16 cellular contexts compared by ENCODE assay signal in the genomic region with DNA sequence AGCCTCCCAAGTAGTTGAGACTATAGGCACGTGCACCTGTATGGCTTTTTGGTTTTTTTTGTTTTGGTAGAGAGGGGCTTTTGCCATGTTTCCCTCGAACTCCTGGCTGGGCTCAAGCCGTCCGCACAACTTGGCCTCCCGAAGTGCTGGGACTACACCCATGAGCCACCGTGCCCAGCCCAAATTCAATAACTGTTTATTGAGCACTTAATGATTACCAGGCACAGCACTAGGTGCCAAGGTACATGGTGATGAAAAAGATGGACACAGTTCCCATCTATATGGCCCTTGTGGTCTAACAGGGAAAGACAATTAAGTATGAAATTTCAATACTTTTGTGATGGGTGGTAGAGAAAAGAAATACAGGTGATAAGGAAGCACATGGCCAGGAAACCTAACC. TPM values are rescaled to one million over a fixed set of nuclear protein-coding genes. Genes with fewer than 3 reads are reported as not detected.
DNase-seq lines count a peak whose midpoint lies in the region; ATAC-seq and TF ChIP-seq lines count a peak whose summit lies in the region.
"Had no signal": no experiment of that assay in that cellular context is flagged by ENCODE, and none has a peak within 500 bp of the region (broad histone marks: within the 10 kb centered on the region; RNA-seq: fewer than 3 reads in every experiment).

No MANE protein-coding gene starts in this region.

- H4K8ac ChIP-seq in mesendoderm (ENCODE audit: low read depth, low read length), result peak overlapping the region; percentile 65

- no peak overlapping the region for H3K4ac ChIP-seq in mesendoderm (ENCODE audit: low read depth, low read length)

- POLR2A ChIA-PET in HCT116 (lab: Charles Lee), result no interaction called here

- no peaks in the 10 kb centered on the region for H3K79me1 ChIP-seq in mesendoderm (ENCODE audit: low read length)

- H4K20me1 ChIP-seq in HCT116 (ENCODE audit: insufficient read depth), result no peaks in the 10 kb centered on the region
- H4K20me1 ChIP-seq: BLaER1 had no signal

- no peak overlapping the region for H2BK120ac ChIP-seq in mesendoderm (ENCODE audit: low read depth, low read length)

- no peak overlapping the region for H3K9ac ChIP-seq in HCT116 (ENCODE audit: low read length)
- no peak overlapping the region for H3K9ac ChIP-seq in mesendoderm (ENCODE audit: low read length)
- H3K9ac ChIP-seq: BLaER1 had no signal

- no peaks in the 10 kb centered on the region for H3K79me2 ChIP-seq in HCT116 (ENCODE audit: insufficient read depth, low read length)
- H3K79me2 ChIP-seq in mesendoderm (ENCODE audit: control insufficient read depth, insufficient read depth, low read length), result no peaks in the 10 kb centered on the region

- no TSS peak for BruUV-seq in HCT116 (replicated peaks; lab: Mats Ljungman, UMichigan)

- no peaks in the 10 kb centered on the region for H3K9me2 ChIP-seq in HCT116 (ENCODE audit: insufficient read depth)

- no peak overlapping the region for H2AK5ac ChIP-seq in mesendoderm (ENCODE audit: low read length)

- WGBS in mesendoderm (ENCODE audit: extremely low coverage, insufficient coverage, low lambda C conversion rate), result no CpG with 5 or more reads among the region's 6 CpGs

- H3K56ac ChIP-seq in mesendoderm (ENCODE audit: low read length), result no peak overlapping the region

- H3K4me1 ChIP-seq in BE2C, result no peaks in the 10 kb centered on the region
- no peaks in the 10 kb centered on the region for H3K4me1 ChIP-seq in HCT116 (ENCODE audit: control insufficient read depth in 1 of 2, insufficient read depth in 2 of 2, low read length in 2 of 2)
- H3K4me1 ChIP-seq in mesendoderm (ENCODE audit: control insufficient read depth, low read depth, low read length), result no peaks in the 10 kb centered on the region
- H3K4me1 ChIP-seq: Caco-2 had no signal

- CTCF ChIA-PET in HCT116 (lab: Charles Lee), result no interaction called here

- H2BK5ac ChIP-seq in mesendoderm (ENCODE audit: low read length), result no peak overlapping the region

- 0 out of 2 replicates have a peak, but pooled peaks have one; percentile 22 for ATAC-seq in HCT116
- ATAC-seq: CD8-positive, alpha-beta T cell had no signal

- in situ Hi-C loops in brain microvascular endothelial cell (cut with HindIII; ENCODE audit: low pct_ligation_motif_present, low sequenced_read_pairs), result no loop called here

- H3K27ac ChIP-seq in HCT116 (ENCODE audit: low read depth, low read length) (no peak overlapping the region), brain microvascular endothelial cell (no peak overlapping the region), mesendoderm (ENCODE audit: low read depth, low read length) (no peak overlapping the region)
- H3K27ac ChIP-seq: BLaER1, C4-2B had no signal

- RAD21 ChIA-PET in HCT116 (lab: Charles Lee; ENCODE audit: low non-redundant PET in 1 of 2, low total read pairs in 2 of 2, uncharacterized antibody in 2 of 2, unreplicated experiment in 2 of 2), result no interaction called here

- intact Hi-C loops in HCT116 (cut with micrococcal nuclease), result no loop called here

- H2AFZ ChIP-seq in HCT116 (ENCODE audit: low read depth, low read length, poor library complexity, severe bottlenecking), result no peak overlapping the region

- no peak overlapping the region for H3K18ac ChIP-seq in mesendoderm (ENCODE audit: low read length)

- TF ChIP-seq RAD21 in HCT116 (IDR thresholded peaks at IDR 0.05; ENCODE audit: low read depth), result no peak

- TF ChIP-seq POLR2A in HCT116 (IDR thresholded peaks at IDR 0.05; ENCODE audit: borderline replicate concordance, extremely low read depth, insufficient read depth, insufficient read length), result no peak

- no peaks in the 10 kb centered on the region for H3K27me3 ChIP-seq in BE2C
- no peaks in the 10 kb centered on the region for H3K27me3 ChIP-seq in HCT116 (ENCODE audit: insufficient read depth, low read length)
- H3K27me3 ChIP-seq in brain microvascular endothelial cell (replicated peaks), result no peaks in the 10 kb centered on the region
- peaks cover 4% of the 10 kb centered on the region for H3K27me3 ChIP-seq in mesendoderm (ENCODE audit: insufficient read depth, low read length, poor library complexity)
- H3K27me3 ChIP-seq: BLaER1 had no signal

- TF ChIP-seq CTCF in BE2C (IDR thresholded peaks at IDR 0.05; ENCODE audit: low read depth, low read length) (0 out of 2 replicates have a peak, but pooled peaks have one; percentile 4), HCT116 (IDR thresholded peaks at IDR 0.05 in 2 of 3, conservative IDR thresholded peaks at IDR 0.05 in 1 of 3; ENCODE audit: borderline replicate concordance in 1 of 3, insufficient read depth in 1 of 3, low read depth in 2 of 3, low read length in 2 of 3) (no peak; a peak in 1 of 6 replicates), brain microvascular endothelial cell (IDR thresholded peaks at IDR 0.05; ENCODE audit: low read depth, low read length, missing control alignments) (peak; percentile 8)

- H3K23ac ChIP-seq in mesendoderm (ENCODE audit: low read length), result no peak overlapping the region

- no peak overlapping the region for H3K4me2 ChIP-seq in HCT116 (ENCODE audit: low read length)
- H3K4me2 ChIP-seq in mesendoderm (ENCODE audit: low read length), result no peak overlapping the region
- H3K4me2 ChIP-seq: BLaER1 had no signal

- no peaks in the 10 kb centered on the region for H3K36me3 ChIP-seq in BE2C
- H3K36me3 ChIP-seq in HCT116 (ENCODE audit: control insufficient read depth in 1 of 2, insufficient read depth in 2 of 2, low read length in 2 of 2), result no peaks in the 10 kb centered on the region
- H3K36me3 ChIP-seq in brain microvascular endothelial cell (replicated peaks), result no peaks in the 10 kb centered on the region
- H3K36me3 ChIP-seq in mesendoderm (ENCODE audit: control insufficient read depth, insufficient read depth, low read length), result no peaks in the 10 kb centered on the region
- H3K36me3 ChIP-seq: BLaER1 had no signal

- DNase-seq in BE2C (no peak), HCT116 (ENCODE audit: low read depth, low spot score) (no peak), brain microvascular endothelial cell (no peak), mesendoderm (no peak), NCI-H1436 (lab: John Stamatoyannopoulos, UW) (no peak)
- no peak for DNase-seq in activated naive CD4-positive, alpha-beta T cell (lab: John Stamatoyannopoulos, UW)
- DNase-seq in stimulated activated CD8-positive, alpha-beta memory T cell treated with anti-CD3 and anti-CD28 coated beads, Interleukin-4, amount 100 ng/mL, for 48 hours, result no peak
- DNase-seq: Caco-2; CD4-positive, CD25-positive, alpha-beta regulatory T cell; CD8-positive, alpha-beta T cell; DMS153; DND-41; GOT3; HCEC 1CT had no signal

- H4K5ac ChIP-seq in mesendoderm (ENCODE audit: low read length), result no peak overlapping the region

- H3K9me3 ChIP-seq in BE2C (no peaks in the 10 kb centered on the region), HCT116 (ENCODE audit: control insufficient read depth in 1 of 2, insufficient read depth in 1 of 2, low read depth in 1 of 2, low read length in 2 of 2) (no peaks in the 10 kb centered on the region)
- H3K9me3 ChIP-seq: BLaER1, Caco-2 had no signal

- no peak overlapping the region for H3K4me3 ChIP-seq in BE2C (ENCODE audit: low read depth, low read length)
- no peak overlapping the region for H3K4me3 ChIP-seq in HCT116 (replicated peaks in 1 of 2; ENCODE audit: low read depth in 1 of 2, low read length in 2 of 2)
- H3K4me3 ChIP-seq in brain microvascular endothelial cell (ENCODE audit: low read depth, low read length), result no peak overlapping the region
- H3K4me3 ChIP-seq in mesendoderm (ENCODE audit: low read length), result no peak overlapping the region
- H3K4me3 ChIP-seq: BLaER1 had no signal

- H2BK15ac ChIP-seq in mesendoderm (replicated peaks; ENCODE audit: low read depth), result no peak overlapping the region

TF ChIP-seq in HCT116, 20 proteins besides CTCF, POLR2A, EP300 and RAD21 (continues in another document):
- TF ChIP-seq SRF (IDR thresholded peaks at IDR 0.05; ENCODE audit: low read depth) (no peak), YY1 (IDR thresholded peaks at IDR 0.05; ENCODE audit: extremely low read depth, insufficient replicate concordance, low read depth, low read length) (no peak), ZFX (IDR thresholded peaks at IDR 0.05) (no peak), FOSL1 (IDR thresholded peaks at IDR 0.05; ENCODE audit: low read depth) (no peak), EGR1 (IDR thresholded peaks at IDR 0.05; ENCODE audit: low read depth) (no peak), SP1 (IDR thresholded peaks at IDR 0.05; ENCODE audit: low read depth) (no peak), TCF7L2 (IDR thresholded peaks at IDR 0.05; ENCODE audit: borderline replicate concordance, extremely low read depth, insufficient read depth, insufficient read length) (no peak)
- TF ChIP-seq, protein P1, sequence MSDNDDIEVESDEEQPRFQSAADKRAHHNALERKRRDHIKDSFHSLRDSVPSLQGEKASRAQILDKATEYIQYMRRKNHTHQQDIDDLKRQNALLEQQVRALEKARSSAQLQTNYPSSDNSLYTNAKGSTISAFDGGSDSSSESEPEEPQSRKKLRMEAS (IDR thresholded peaks at IDR 0.05), result no peak
- TF ChIP-seq, protein P2, sequence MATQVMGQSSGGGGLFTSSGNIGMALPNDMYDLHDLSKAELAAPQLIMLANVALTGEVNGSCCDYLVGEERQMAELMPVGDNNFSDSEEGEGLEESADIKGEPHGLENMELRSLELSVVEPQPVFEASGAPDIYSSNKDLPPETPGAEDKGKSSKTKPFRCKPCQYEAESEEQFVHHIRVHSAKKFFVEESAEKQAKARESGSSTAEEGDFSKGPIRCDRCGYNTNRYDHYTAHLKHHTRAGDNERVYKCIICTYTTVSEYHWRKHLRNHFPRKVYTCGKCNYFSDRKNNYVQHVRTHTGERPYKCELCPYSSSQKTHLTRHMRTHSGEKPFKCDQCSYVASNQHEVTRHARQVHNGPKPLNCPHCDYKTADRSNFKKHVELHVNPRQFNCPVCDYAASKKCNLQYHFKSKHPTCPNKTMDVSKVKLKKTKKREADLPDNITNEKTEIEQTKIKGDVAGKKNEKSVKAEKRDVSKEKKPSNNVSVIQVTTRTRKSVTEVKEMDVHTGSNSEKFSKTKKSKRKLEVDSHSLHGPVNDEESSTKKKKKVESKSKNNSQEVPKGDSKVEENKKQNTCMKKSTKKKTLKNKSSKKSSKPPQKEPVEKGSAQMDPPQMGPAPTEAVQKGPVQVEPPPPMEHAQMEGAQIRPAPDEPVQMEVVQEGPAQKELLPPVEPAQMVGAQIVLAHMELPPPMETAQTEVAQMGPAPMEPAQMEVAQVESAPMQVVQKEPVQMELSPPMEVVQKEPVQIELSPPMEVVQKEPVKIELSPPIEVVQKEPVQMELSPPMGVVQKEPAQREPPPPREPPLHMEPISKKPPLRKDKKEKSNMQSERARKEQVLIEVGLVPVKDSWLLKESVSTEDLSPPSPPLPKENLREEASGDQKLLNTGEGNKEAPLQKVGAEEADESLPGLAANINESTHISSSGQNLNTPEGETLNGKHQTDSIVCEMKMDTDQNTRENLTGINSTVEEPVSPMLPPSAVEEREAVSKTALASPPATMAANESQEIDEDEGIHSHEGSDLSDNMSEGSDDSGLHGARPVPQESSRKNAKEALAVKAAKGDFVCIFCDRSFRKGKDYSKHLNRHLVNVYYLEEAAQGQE (IDR thresholded peaks at IDR 0.05; ENCODE audit: low read depth), result no peak

RNA-seq across cellular contexts. Expression of a gene that starts 35.8 kb away (rescaled TPM):
- polyA plus RNA-seq in BE2C (2012; ENCODE audit: insufficient read depth, insufficient read length, low read depth), result 12.6 TPM
- total RNA-seq in HCT116 (2021; ENCODE audit: unreplicated experiment), result 35.0 TPM
- polyA plus RNA-seq in HCT116 (2012), result 8.7 and 12.1 TPM in 2 replicates
- 7.8 TPM for polyA plus RNA-seq in mesendoderm (2013, experiment 1 of 2)
- 8.1 TPM for polyA plus RNA-seq in mesendoderm (2013, experiment 2 of 2)

Comparison
In these comparisons a context has a peak if more than half of its experiments do, and no peak if none do; other contexts are left out.
1. CTCF ChIP-seq: peak in BE2C (single experiment) and brain microvascular endothelial cell (single experiment); none in HCT116 (0 of 3).